ENCODE assay signal across 8 cellular contexts in the genomic region with DNA sequence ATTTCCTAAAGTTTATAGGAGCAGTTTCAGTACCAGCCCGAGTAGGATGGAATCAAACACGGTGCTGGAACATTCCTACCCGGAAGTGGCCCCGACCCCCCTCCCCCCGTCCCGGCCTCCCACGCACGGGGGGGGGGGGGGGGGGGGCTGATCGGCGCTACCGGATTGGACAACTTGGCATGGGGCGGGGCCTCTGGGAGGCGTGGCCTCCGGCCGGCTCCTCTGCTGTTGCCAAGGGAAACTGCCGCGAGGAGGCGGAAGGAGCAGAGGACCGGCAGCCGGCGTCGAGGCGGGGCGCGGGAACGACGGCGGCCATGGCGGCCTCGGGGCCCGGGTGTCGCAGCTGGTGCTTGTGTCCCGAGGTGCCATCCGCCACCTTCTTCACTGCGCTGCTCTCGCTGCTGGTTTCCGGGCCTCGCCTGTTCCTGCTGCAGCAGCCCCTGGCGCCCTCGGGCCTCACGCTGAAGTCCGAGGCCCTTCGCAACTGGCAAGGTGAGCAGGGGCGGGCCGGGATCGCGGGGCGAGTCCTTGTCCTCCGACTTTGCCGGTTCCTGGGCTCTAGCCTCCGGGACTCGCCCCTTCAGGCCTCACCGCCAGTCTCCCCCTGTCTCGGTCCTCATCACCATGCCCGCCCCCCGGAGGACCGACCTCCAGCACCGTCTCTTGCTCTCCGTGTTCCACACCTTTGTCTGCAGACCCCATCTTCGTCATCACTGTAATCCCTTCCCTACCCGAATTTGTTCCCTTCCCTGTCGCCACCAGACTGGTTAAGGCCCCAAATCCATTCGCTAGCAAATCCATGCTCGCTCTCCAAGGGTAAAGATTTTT. TPM values are rescaled to one million over a fixed set of nuclear protein-coding genes. Genes with fewer than 3 reads are reported as not detected.
DNase-seq lines count a peak whose midpoint lies in the region; ATAC-seq, FAIRE-seq and TF ChIP-seq lines count a peak whose summit lies in the region.

A gene (plus strand): TSS at position 266 of the 828 bp plus-strand sequence. CDS start 49 bp downstream, at position 315.

- DNase-seq in AG20443 (ENCODE audit: low spot score) (peak; percentile 100), NCI-H510A (lab: John Stamatoyannopoulos, UW) (peak; percentile 82), cerebellar nuclear complex (lab: John Stamatoyannopoulos, UW) (peak; percentile 63 to 72), keratinocyte (ENCODE audit: low read depth, low spot score) (peak; percentile 59)
- peak; percentile 96 for DNase-seq in activated CD4-positive, alpha-beta T cell treated with anti-CD3 and anti-CD28 coated beads for 1 hour
- DNase-seq in stimulated activated CD4-positive, alpha-beta T cell treated with anti-CD3 and anti-CD28 coated beads, Interleukin-15, amount 100 ng/mL, for 1 hour (ENCODE audit: low read depth in 1 of 2, low spot score in 1 of 2), result peak; percentile 96 to 97

- H4K20me1 ChIP-seq in keratinocyte (ENCODE audit: control insufficient read depth, extremely low read depth, insufficient read depth, low read length), result no peaks in the 10 kb centered on the region

- peaks cover 23% of the 10 kb centered on the region for H3K79me2 ChIP-seq in keratinocyte (ENCODE audit: control insufficient read depth, insufficient read depth, low read length)

- peak in 2 of 3 experiments; percentile 10 to 14 for TF ChIP-seq CTCF in keratinocyte (optimal IDR thresholded peaks at IDR 0.05 in 1 of 3, IDR thresholded peaks at IDR 0.05 in 1 of 3, conservative IDR thresholded peaks at IDR 0.05 in 1 of 3; ENCODE audit: extremely low read depth in 1 of 3, insufficient read depth in 2 of 3, low read length in 3 of 3)

- peaks cover 30% of the 10 kb centered on the region for H3K4me1 ChIP-seq in keratinocyte (ENCODE audit: control insufficient read depth, extremely low read depth, insufficient read depth, low read length)

- H3K9ac ChIP-seq in keratinocyte (ENCODE audit: control insufficient read depth, extremely low read depth, insufficient read depth, low read length), result peak within 1 kb of the TSS; percentile 89

- FAIRE-seq in keratinocyte (lab: Jason Lieb, UNC), result no peak

- H3K4me2 ChIP-seq in keratinocyte (ENCODE audit: control insufficient read depth, extremely low read depth, insufficient read depth, low read depth, low read length), result peak within 1 kb of the TSS; percentile 97

- H2AFZ ChIP-seq in keratinocyte (ENCODE audit: control insufficient read depth, low read length), result peak within 1 kb of the TSS; percentile 96

- peak; percentile 92 for TF ChIP-seq POLR2A in GM19193 (IDR thresholded peaks at IDR 0.05; ENCODE audit: extremely low read depth, insufficient read depth, insufficient read length)

- H3K9me3 ChIP-seq in keratinocyte (ENCODE audit: control insufficient read depth, low read depth, low read length), result no peaks in the 10 kb centered on the region

- H3K27me3 ChIP-seq in keratinocyte (ENCODE audit: control insufficient read depth, extremely low read depth, insufficient read depth, low read length), result no peaks in the 10 kb centered on the region

- dilution Hi-C loops in keratinocyte (cut with MboI; ENCODE audit: extremely low pct_ligation_motif_present, low sequenced_read_pairs), result no loop called here

- H3K36me3 ChIP-seq in keratinocyte (ENCODE audit: control insufficient read depth in 2 of 2, extremely low read depth in 1 of 2, insufficient read depth in 2 of 2, low read length in 2 of 2), result peaks cover 17% of the 10 kb centered on the region in 2 experiments

- ATAC-seq in HG03439 (IDR thresholded peaks at IDR 0.05; ENCODE audit: unreplicated experiment), result peak; percentile 81

- peak within 1 kb of the TSS; percentile 71 to 88 (median 84) for H3K4me3 ChIP-seq in keratinocyte (ENCODE audit: control insufficient read depth in 2 of 3, extremely low read depth in 1 of 3, insufficient read depth in 2 of 3, low read depth in 1 of 3, low read length in 3 of 3)

- peak within 1 kb of the TSS; percentile 79 for H3K27ac ChIP-seq in keratinocyte (ENCODE audit: control insufficient read depth, insufficient read depth, low read length)

- no peaks in the 10 kb centered on the region for H3K9me1 ChIP-seq in keratinocyte (ENCODE audit: control insufficient read depth, extremely low read depth, insufficient read depth, low read length)

RNA-seq across cellular contexts. Expression of the gene that starts here (rescaled TPM):
- 24.1 to 35.4 TPM (median 26.3 TPM) in 3 replicates for polyA plus RNA-seq in keratinocyte
- polyA plus RNA-seq in keratinocyte (2011; ENCODE audit: low read depth), result 10.6 TPM
- 32.2 and 47.8 TPM in 2 replicates for polyA plus RNA-seq in keratinocyte (2011; cell fraction: cytosol; rRNA removed)
- 28.1 and 37.3 TPM in 2 replicates for polyA plus RNA-seq in keratinocyte (2011; cell fraction: nucleus; rRNA removed)
- polyA plus RNA-seq in keratinocyte (2012; ENCODE audit: low replicate concordance), result 38.2 and 59.4 TPM in 2 replicates
- polyA minus RNA-seq in keratinocyte, result 24.3 to 54.7 TPM (median 34.0 TPM) in 3 replicates
- polyA minus RNA-seq in keratinocyte (2011; cell fraction: cytosol; rRNA and poly(A)+ RNA removed), result 38.8 TPM
- polyA minus RNA-seq in keratinocyte (2011; cell fraction: nucleus; rRNA and poly(A)+ RNA removed), result 12.1 and 18.5 TPM in 2 replicates

Comparison
In these comparisons a context has a peak if more than half of its experiments do, and no peak if none do; other contexts are left out.
1. Peak in every context shown above with its lines: DNase-seq, ATAC-seq, H3K4me3 ChIP-seq and H3K27ac ChIP-seq.